ENCODE assay signal across 11 cellular contexts in genomic region chr12:128891856-128892255, GRCh38. TPM values are rescaled to one million over a fixed set of nuclear protein-coding genes. Genes with fewer than 3 reads are reported as not detected.
"Had no signal": no experiment of that assay in that cellular context is flagged by ENCODE, and none has a peak within 500 bp of the region (broad histone marks: within the 10 kb centered on the region; RNA-seq: fewer than 3 reads in every experiment).

No MANE protein-coding gene starts in this region.

- ATAC-seq: HCT116, K562 had no signal

- H3K9ac ChIP-seq: GM23248 had no signal

- H3K4me1 ChIP-seq: HAP-1 had no signal

- H3K36me3 ChIP-seq: HAP-1 had no signal

- H3K27ac Mint-ChIP-seq: HFFc6 had no signal

- H3K4me3 Mint-ChIP-seq: HFFc6 had no signal

- H3K9me3 ChIP-seq: HAP-1 had no signal

- H3K27ac ChIP-seq: GM23248 had no signal

- DNase-seq: GM23248, H7, HFFc6, IMR-90, KG1 had no signal

- FAIRE-seq: HTR-8/SVneo had no signal

- H3K4me3 ChIP-seq: GM23248, HAP-1, K562 had no signal

RNA-seq across cellular contexts. Expression of gene GLT1D1, which starts 38.6 kb away (rescaled TPM):
- total RNA-seq: GM23248, H4, HFFc6, HT-29, IMR-90 had no signal
- polyA plus RNA-seq: GM23248, IMR-90, K562 had no signal
